In the genomic region with DNA sequence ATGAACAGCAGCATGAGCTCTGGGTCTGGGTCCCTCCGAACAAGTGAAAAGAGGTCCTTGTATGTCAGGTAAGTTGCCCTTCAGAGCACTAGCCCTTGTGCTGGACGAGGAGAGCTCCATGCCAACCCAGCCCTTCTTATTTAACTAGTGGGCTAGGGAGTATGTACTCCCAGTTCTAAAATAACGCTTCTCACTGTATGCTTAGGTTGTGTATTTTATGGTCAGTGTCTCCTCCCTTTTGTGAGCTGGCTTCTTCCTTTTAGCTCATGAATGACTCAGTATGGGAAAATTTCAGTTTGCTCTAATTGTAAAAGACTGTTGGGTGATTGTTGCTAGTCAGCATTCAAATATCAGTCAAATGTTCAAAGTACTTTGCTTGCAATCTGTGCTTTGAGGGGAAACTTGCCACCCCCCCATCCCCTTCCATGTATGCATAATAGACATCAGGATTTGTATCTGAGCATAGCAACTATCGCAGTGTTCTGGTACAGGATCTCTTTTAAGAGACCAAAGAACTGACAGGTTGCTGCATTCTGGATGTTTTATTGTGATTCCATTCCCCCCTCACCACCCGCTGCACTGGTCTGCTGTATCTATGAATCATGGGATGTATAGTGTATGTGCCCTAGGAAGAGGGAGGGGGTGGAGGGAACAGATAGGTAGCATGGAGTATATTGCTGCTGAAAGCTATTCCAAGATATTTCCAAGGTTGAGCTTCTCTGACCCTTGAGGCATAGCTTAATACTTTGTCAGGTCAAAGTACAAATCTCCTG, we compare ENCODE assay signal across 9 cellular contexts. TPM values are rescaled to one million over a fixed set of nuclear protein-coding genes. Genes with fewer than 3 reads are reported as not detected.
DNase-seq lines count a peak whose midpoint lies in the region; ATAC-seq, FAIRE-seq and TF ChIP-seq lines count a peak whose summit lies in the region.
"Had no signal": no experiment of that assay in that cellular context is flagged by ENCODE, and none has a peak within 500 bp of the region (broad histone marks: within the 10 kb centered on the region; RNA-seq: fewer than 3 reads in every experiment).

No MANE protein-coding gene starts in this region.

- no peak overlapping the region for H3K9ac ChIP-seq in HUES64 (ENCODE audit: low read depth, low read length)

- no peak for TF ChIP-seq CTCF in 22Rv1 (IDR thresholded peaks at IDR 0.05)
- TF ChIP-seq CTCF in bronchial epithelial cell (IDR thresholded peaks at IDR 0.05; ENCODE audit: insufficient read depth, low read length, severe bottlenecking), result no peak
- TF ChIP-seq CTCF in lung (IDR thresholded peaks at IDR 0.05; ENCODE audit: control extremely low read depth, extremely low read depth), result no peak

- peaks cover 60% of the 10 kb centered on the region for H3K4me1 ChIP-seq in HUES64 (ENCODE audit: insufficient read depth, low read length)
- peaks cover 6 to 10% of the 10 kb centered on the region in 2 donors for H3K4me1 ChIP-seq in lung (ENCODE audit: control insufficient read depth in 2 of 2, insufficient read depth in 2 of 2, low read length in 2 of 2)
- peaks cover 0 to 6% of the 10 kb centered on the region in 2 donors for H3K4me1 ChIP-seq in aorta (ENCODE audit: control insufficient read depth in 1 of 2, insufficient read depth in 2 of 2, low read length in 2 of 2)

- H3K4me3 ChIP-seq in HUES64 (ENCODE audit: low read length) (peak overlapping the region; percentile 27; the same call in 1 of the 2 replicates), bronchial epithelial cell (ENCODE audit: low read depth, low read length) (no peak overlapping the region), lung (no peak overlapping the region), aorta (ENCODE audit: low read length in 2 of 2) (no peak overlapping the region)

- H3K9me3 ChIP-seq in HUES64 (ENCODE audit: insufficient read depth, low read depth, low read length), result no peaks in the 10 kb centered on the region
- H3K9me3 ChIP-seq in lung (ENCODE audit: control insufficient read depth in 2 of 2, insufficient read depth in 1 of 2, low read length in 1 of 2), result no peaks in the 10 kb centered on the region
- H3K9me3 ChIP-seq in aorta (ENCODE audit: control insufficient read depth, low read length), result no peaks in the 10 kb centered on the region

- H3K27ac ChIP-seq in 22Rv1, result peak overlapping the region; percentile 82
- H3K27ac ChIP-seq in HUES64 (ENCODE audit: low read depth, low read length), result peak overlapping the region; percentile 84; the same call in 1 of the 2 replicates
- peak overlapping the region; percentile 58 to 90 for H3K27ac ChIP-seq in lung (ENCODE audit: low read depth in 1 of 2, low read length in 1 of 2)
- H3K27ac ChIP-seq in aorta (ENCODE audit: low read depth in 1 of 2, low read length in 2 of 2), result peak overlapping the region in 1 of 2 donors; percentile 74

- peaks cover 36% of the 10 kb centered on the region for H3K36me3 ChIP-seq in HUES64 (ENCODE audit: insufficient read depth, low read length)
- no peaks in the 10 kb centered on the region for H3K36me3 ChIP-seq in bronchial epithelial cell (ENCODE audit: control insufficient read depth, insufficient read depth, low read length)
- H3K36me3 ChIP-seq in lung (ENCODE audit: control insufficient read depth in 2 of 2, insufficient read depth in 2 of 2, low read length in 2 of 2), result no peaks in the 10 kb centered on the region
- no peaks in the 10 kb centered on the region for H3K36me3 ChIP-seq in aorta (ENCODE audit: control insufficient read depth in 1 of 2, insufficient read depth in 2 of 2, low read length in 1 of 2)

- 61% methylated on average over 5 of the region's 5 CpGs for WGBS in HUES64
- WGBS in lung, 2 donors, result 64 to 83% methylated on average over 5 of the region's 5 CpGs
- 30 to 39% methylated on average over 5 of the region's 5 CpGs for WGBS in aorta, 2 donors

- peak; percentile 94 for FAIRE-seq in bronchial epithelial cell (lab: Jason Lieb, UNC)

- H3K27me3 ChIP-seq in HUES64 (ENCODE audit: insufficient read depth, low read length), result no peaks in the 10 kb centered on the region
- no peaks in the 10 kb centered on the region for H3K27me3 ChIP-seq in bronchial epithelial cell (ENCODE audit: control insufficient read depth, insufficient read depth, low read length)
- H3K27me3 ChIP-seq in lung (ENCODE audit: control insufficient read depth, insufficient read depth), result no peaks in the 10 kb centered on the region
- no peaks in the 10 kb centered on the region for H3K27me3 ChIP-seq in aorta (ENCODE audit: control insufficient read depth in 1 of 2, insufficient read depth in 2 of 2, low read length in 1 of 2)

- intact Hi-C loops in aorta (cut with DNase I), result no loop called here

- DNase-seq in bronchial epithelial cell (ENCODE audit: low read depth) (peak; percentile 78), lung (ENCODE audit: low spot score) (no peak), globus pallidus (ENCODE audit: low spot score) (no peak), aorta (no peak), iPS-NIHi11 (ENCODE audit: low spot score) (no peak)

- no peak for ATAC-seq in lung (ENCODE audit: insufficient read depth, low FRiP score)
- no peak for ATAC-seq in HG03442 (IDR thresholded peaks at IDR 0.05; ENCODE audit: unreplicated experiment)
- no peak for ATAC-seq in aorta (ENCODE audit: low FRiP score)

RNA-seq across cellular contexts. Expression of a gene that starts 34.7 kb away (rescaled TPM):
- polyA plus RNA-seq in HUES64 (2013, experiment 1 of 2), result 26.2 TPM
- polyA plus RNA-seq in HUES64 (2013, experiment 2 of 2), result 28.5 TPM
- 21.1 and 25.3 TPM in 2 replicates for total RNA-seq in bronchial epithelial cell
- 10 to 100 TPM; 26.7 to 31.5 TPM for total RNA-seq in lung
- polyA plus RNA-seq in lung, result 10 to 100 TPM in 1 of 2 donors, 1 to 10 TPM in 1; 9.3 to 10.5 TPM
- 10 to 100 TPM; 22.4 to 22.8 TPM for total RNA-seq in aorta
- polyA plus RNA-seq in aorta, result 10 to 100 TPM; 16.1 to 17.2 TPM

RNA-seq across cellular contexts. Expression of a gene that starts 56.3 kb away (rescaled TPM):
- polyA plus RNA-seq in HUES64 (2013, experiment 1 of 2), result 19.9 TPM
- polyA plus RNA-seq in HUES64 (2013, experiment 2 of 2), result 14.1 TPM
- total RNA-seq in bronchial epithelial cell (0.51 TPM in 1 of 2 replicates, not detected in the other), lung (not detected), aorta (not detected)
- polyA plus RNA-seq in lung (not detected), aorta (1 to 10 TPM in 1 of 2 donors, not detected in 1; 1.0 TPM)
- polyA plus RNA-seq: neural cell had no signal
